Comparison of ENCODE assay signal across 15 cellular contexts in genomic region chr15:62447742-62448141, GRCh38.
"Had no signal": no experiment of that assay in that cellular context is flagged by ENCODE, and none has a peak within 500 bp of the region (broad histone marks: within the 10 kb centered on the region; RNA-seq: fewer than 3 reads in every experiment).

No MANE protein-coding gene starts in this region.

- H3K4me1 ChIP-seq: body of pancreas, colonic mucosa, prostate gland had no signal

- H3K9me3 ChIP-seq: body of pancreas, colonic mucosa, esophagus muscularis mucosa, prostate gland, sigmoid colon, stomach had no signal

- H3K27me3 ChIP-seq: body of pancreas, colonic mucosa, esophagus muscularis mucosa, foreskin keratinocyte, sigmoid colon, stomach had no signal

- ATAC-seq: activated CD4-positive, alpha-beta T cell treated with anti-CD3 and anti-CD28 coated beads for 36 hours; activated CD8-positive, alpha-beta memory T cell treated with anti-CD3 and anti-CD28 coated beads, Interleukin-2, amount 10 ng/mL, durations not matched to agents 7 days and 5 days; body of pancreas; foreskin keratinocyte; T-helper 17 cell had no signal

- H3K36me3 ChIP-seq: colonic mucosa, esophagus muscularis mucosa, prostate gland, sigmoid colon, stomach had no signal

- H3K4me3 ChIP-seq: body of pancreas, colonic mucosa, esophagus muscularis mucosa, prostate gland, sigmoid colon, stomach had no signal

- H3K27ac ChIP-seq: body of pancreas, colonic mucosa, esophagus muscularis mucosa, foreskin keratinocyte, prostate gland, sigmoid colon, stomach had no signal

- DNase-seq: activated CD4-positive, alpha-beta memory T cell treated with anti-CD3 and anti-CD28 coated beads for 36 hours; activated CD4-positive, alpha-beta T cell treated with anti-CD3 and anti-CD28 coated beads for 36 hours; activated CD8-positive, alpha-beta memory T cell treated with anti-CD3 and anti-CD28 coated beads, Interleukin-2, amount 10 ng/mL, durations not matched to agents 7 days and 5 days; activated naive CD4-positive, alpha-beta T cell treated with anti-CD3 and anti-CD28 coated beads, Interleukin-2, amount 50 U/mL, for 16 hours; activated T-cell treated with anti-CD3 and anti-CD28 coated beads, Interleukin-2, amount 50 U/mL, for 1 hour; body of pancreas; central memory CD4-positive, alpha-beta T cell; colonic mucosa; foreskin keratinocyte; sigmoid colon; stimulated activated CD4-positive, alpha-beta T cell treated with anti-CD3 and anti-CD28 coated beads, Interleukin-1b, Interleukin-23, amount 100 ng/mL, for 48 hours; stomach; T-helper 17 cell had no signal
